Comparison of ENCODE assay signal across 8 cellular contexts in the genomic region with DNA sequence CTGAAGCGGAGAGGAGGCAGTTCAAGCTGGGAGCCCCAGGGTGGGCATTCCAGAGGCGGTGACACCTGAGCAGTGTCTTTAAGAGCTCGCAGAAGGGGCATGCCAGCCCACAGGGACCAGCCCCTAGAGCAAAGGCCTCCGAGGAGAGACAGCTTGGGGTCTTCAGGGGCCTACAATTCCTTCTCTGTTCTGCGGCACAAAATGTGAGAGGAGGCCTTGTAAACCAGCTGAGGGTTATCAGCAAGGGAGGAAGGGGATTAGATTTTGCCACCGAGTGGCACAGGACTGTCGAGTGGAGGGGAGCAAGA. TPM values are rescaled to one million over a fixed set of nuclear protein-coding genes. Genes with fewer than 3 reads are reported as not detected.
DNase-seq lines count a peak whose midpoint lies in the region; FAIRE-seq and TF ChIP-seq lines count a peak whose summit lies in the region.

No MANE protein-coding gene starts in this region.

- no peak for FAIRE-seq in astrocyte (lab: Jason Lieb, UNC)

- H3K27ac ChIP-seq in astrocyte (ENCODE audit: low read depth, low read length) (no peak overlapping the region), liver (ENCODE audit: low read depth in 1 of 2, low read length in 2 of 2) (peak overlapping the region; percentile 80 to 86), thyroid gland (peak overlapping the region; percentile 72 to 87 (median 76))

- H3K4me3 Mint-ChIP-seq in activated CD4-positive, alpha-beta T cell treated with anti-CD3 and anti-CD28 coated beads, Interleukin-2, amount 10 ng/mL, durations not matched to agents 7 days and 5 days = peak overlapping the region; percentile 90
- H3K4me3 Mint-ChIP-seq in astrocyte (ENCODE audit: unreplicated experiment) = peak overlapping the region; percentile 76

- no peaks in the 10 kb centered on the region for H3K9me3 Mint-ChIP-seq in activated CD4-positive, alpha-beta T cell treated with anti-CD3 and anti-CD28 coated beads, Interleukin-2, amount 10 ng/mL, durations not matched to agents 7 days and 5 days
- H3K9me3 Mint-ChIP-seq in astrocyte (ENCODE audit: unreplicated experiment) = no peaks in the 10 kb centered on the region

- H3K4me1 ChIP-seq in astrocyte (ENCODE audit: insufficient read depth, low read length) (peaks cover 16% of the 10 kb centered on the region), liver (ENCODE audit: control insufficient read depth in 4 of 4, insufficient read depth in 4 of 4, low read length in 3 of 4) (peaks cover 12 to 53% (median 49%) of the 10 kb centered on the region in 4 donors), thyroid gland (peaks cover 16 to 18% of the 10 kb centered on the region in 2 donors)

- POLR2A ChIA-PET in activated CD4-positive, alpha-beta T cell treated with anti-CD3 and anti-CD28 coated beads, Interleukin-2, amount 10 ng/mL, durations not matched to agents 7 days and 5 days (lab: Charles Lee) = interaction anchor here (1.3 to 2.0 kb wide), 2 partner anchors 9 to 18 kb away, joined by 3 to 8 read pairs; partner anchors contain the start of gene DCTN3

- H3K27me3 ChIP-seq in astrocyte (ENCODE audit: insufficient read depth, low read length) (no peaks in the 10 kb centered on the region), liver (ENCODE audit: control insufficient read depth in 4 of 4, insufficient read depth in 4 of 4, low read length in 3 of 4) (no peaks in the 10 kb centered on the region), thyroid gland (no peaks in the 10 kb centered on the region)

- H3K79me2 ChIP-seq in astrocyte (ENCODE audit: insufficient read depth, low read length) = peaks cover 25% of the 10 kb centered on the region

- peak overlapping the region; percentile 93 for H3K27ac Mint-ChIP-seq in activated CD4-positive, alpha-beta T cell treated with anti-CD3 and anti-CD28 coated beads, Interleukin-2, amount 10 ng/mL, durations not matched to agents 7 days and 5 days
- H3K27ac Mint-ChIP-seq in astrocyte (ENCODE audit: unreplicated experiment) = peak overlapping the region; percentile 66

- H3K27me3 Mint-ChIP-seq in activated CD4-positive, alpha-beta T cell treated with anti-CD3 and anti-CD28 coated beads, Interleukin-2, amount 10 ng/mL, durations not matched to agents 7 days and 5 days = no peaks in the 10 kb centered on the region
- no peaks in the 10 kb centered on the region for H3K27me3 Mint-ChIP-seq in astrocyte (ENCODE audit: low read depth, unreplicated experiment)

- H3K9ac ChIP-seq in astrocyte (ENCODE audit: low read length) = peak overlapping the region; percentile 83
- H3K9ac ChIP-seq in liver (ENCODE audit: low read depth in 1 of 2, low read length in 2 of 2) = peak overlapping the region; percentile 57 to 87

- H3K4me3 ChIP-seq in astrocyte (ENCODE audit: insufficient read depth, low read depth, low read length) (peak overlapping the region; percentile 76), liver (ENCODE audit: low read depth in 1 of 3, low read length in 3 of 3) (peak overlapping the region; percentile 73 to 85 (median 77)), thyroid gland (replicated peaks in 1 of 3) (peak overlapping the region; percentile 18 to 59 (median 23))

- intact Hi-C loops in thyroid gland (cut with DNase I) = loop anchor here (10.0 kb wide), 1 partner anchor 67 kb away; no protein-coding TSS in a partner anchor

- 11% methylated on average over 7 of the region's 7 CpGs for WGBS in liver
- 22 to 26% methylated on average over 6 to 7 of the region's 7 CpGs for WGBS in thyroid gland, 2 donors

- peak overlapping the region; percentile 99 for H2AFZ ChIP-seq in astrocyte (ENCODE audit: low read depth, low read length)

- H3K36me3 ChIP-seq in astrocyte (ENCODE audit: insufficient read depth, low read length) = no peaks in the 10 kb centered on the region
- H3K36me3 ChIP-seq in liver (ENCODE audit: control insufficient read depth in 4 of 4, insufficient read depth in 3 of 4, low read depth in 1 of 4, low read length in 3 of 4) = peaks cover 0 to 4% (median 2%) of the 10 kb centered on the region in 4 donors
- no peaks in the 10 kb centered on the region for H3K36me3 ChIP-seq in thyroid gland

- H3K4me2 ChIP-seq in astrocyte (ENCODE audit: low read length) = peak overlapping the region; percentile 99

- peaks cover 27% of the 10 kb centered on the region for H4K20me1 ChIP-seq in astrocyte (ENCODE audit: insufficient read depth, low read length)

- no peaks in the 10 kb centered on the region for H3K9me3 ChIP-seq in astrocyte (ENCODE audit: insufficient read depth, low read depth, low read length)
- no peaks in the 10 kb centered on the region for H3K9me3 ChIP-seq in liver (ENCODE audit: control insufficient read depth in 4 of 4, low read length in 3 of 4)
- no peaks in the 10 kb centered on the region for H3K9me3 ChIP-seq in thyroid gland

- no peak for DNase-seq in activated CD4-positive, alpha-beta T cell treated with anti-CD3 and anti-CD28 coated beads, Interleukin-2, amount 10 ng/mL, durations not matched to agents 7 days and 5 days
- DNase-seq in activated CD4-positive, alpha-beta T cell treated with anti-CD3 and anti-CD28 coated beads for 1 hour = no peak
- no peak for DNase-seq in astrocyte (ENCODE audit: low read depth)
- DNase-seq in thyroid gland = no peak
- no peak for DNase-seq in iPS-NIHi11 (ENCODE audit: low spot score)
- no peak for DNase-seq in GM13977 (ENCODE audit: low spot score)
- no peak for DNase-seq in HuH-7.5 (ENCODE audit: low spot score)

- peaks cover 39% of the 10 kb centered on the region for H3K4me1 Mint-ChIP-seq in activated CD4-positive, alpha-beta T cell treated with anti-CD3 and anti-CD28 coated beads, Interleukin-2, amount 10 ng/mL, durations not matched to agents 7 days and 5 days
- peaks cover 4% of the 10 kb centered on the region for H3K4me1 Mint-ChIP-seq in astrocyte (ENCODE audit: low read depth, unreplicated experiment)

- CTCF ChIA-PET in activated CD4-positive, alpha-beta T cell treated with anti-CD3 and anti-CD28 coated beads, Interleukin-2, amount 10 ng/mL, durations not matched to agents 7 days and 5 days (lab: Charles Lee) = interaction anchor here (0.6 to 7.5 kb wide), 10 partner anchors 9 to 63 kb away, joined by 3 to 82 read pairs (median 7); partner anchors contain the start of genes DCTN3, GALT and RPP25L

- peaks cover 15% of the 10 kb centered on the region for H3K36me3 Mint-ChIP-seq in activated CD4-positive, alpha-beta T cell treated with anti-CD3 and anti-CD28 coated beads, Interleukin-2, amount 10 ng/mL, durations not matched to agents 7 days and 5 days (ENCODE audit: low read depth)
- peaks cover 3% of the 10 kb centered on the region for H3K36me3 Mint-ChIP-seq in astrocyte (ENCODE audit: low read depth, unreplicated experiment)

- in situ Hi-C loops in GM13977 (cut with MboI; ENCODE audit: low pct_unique_long_range_greater_than_20kb, low sequenced_read_pairs, unreplicated experiment) = no loop called here

- TF ChIP-seq POLR2A in thyroid gland (IDR thresholded peaks at IDR 0.05) = no peak

- TF ChIP-seq CTCF in astrocyte (IDR thresholded peaks at IDR 0.05; ENCODE audit: insufficient read depth, low read depth, low read length) (no peak), liver (IDR thresholded peaks at IDR 0.05; ENCODE audit: low read depth, low read length, missing input control) (no peak), thyroid gland (IDR thresholded peaks at IDR 0.05) (no peak), GM13977 (IDR thresholded peaks at IDR 0.05; ENCODE audit: extremely low read depth, insufficient read depth, missing control alignments) (no peak)

- no peak for TF ChIP-seq RAD21 in liver (IDR thresholded peaks at IDR 0.05)

RNA-seq across cellular contexts. Expression of gene SIGMAR1, which starts 0.5 kb away (rescaled TPM):
- total RNA-seq in activated CD4-positive, alpha-beta T cell treated with anti-CD3 and anti-CD28 coated beads, Interleukin-2, amount 10 ng/mL, durations not matched to agents 7 days and 5 days = 10 to 100 TPM; 57.7 to 62.2 TPM
- total RNA-seq in astrocyte (73.2 and 81.3 TPM in 2 replicates), liver (100 to 1,000 TPM; 116 to 161 TPM), thyroid gland (10 to 100 TPM; 48.6 to 89.7 (median 76.6) TPM)
- polyA plus RNA-seq in liver = 100 to 1,000 TPM; 196 to 210 TPM

RNA-seq across cellular contexts. Expression of gene GALT, which starts 8.4 kb away (rescaled TPM):
- 100 to 1,000 TPM; 114 to 125 TPM for total RNA-seq in activated CD4-positive, alpha-beta T cell treated with anti-CD3 and anti-CD28 coated beads, Interleukin-2, amount 10 ng/mL, durations not matched to agents 7 days and 5 days
- total RNA-seq in astrocyte = 30.7 and 33.1 TPM in 2 replicates
- total RNA-seq in liver = 100 to 1,000 TPM in 1 of 2 donors, 10 to 100 TPM in 1; 58.6 to 161 TPM
- 100 to 1,000 TPM in 1 of 2 donors, 10 to 100 TPM in 1; 69.3 to 196 TPM for polyA plus RNA-seq in liver
- total RNA-seq in thyroid gland = 10 to 100 TPM; 48.7 to 76.5 (median 57.1) TPM

RNA-seq across cellular contexts. Expression of gene ARID3C, which starts 9.2 kb away (rescaled TPM):
- under 1 TPM; 0.46 to 0.69 TPM for total RNA-seq in activated CD4-positive, alpha-beta T cell treated with anti-CD3 and anti-CD28 coated beads, Interleukin-2, amount 10 ng/mL, durations not matched to agents 7 days and 5 days
- total RNA-seq in astrocyte (0.16 and 0.19 TPM in 2 replicates), liver (1 to 10 TPM; 2.2 to 2.6 TPM), thyroid gland (not detected)
- polyA plus RNA-seq in liver = 1 to 10 TPM in 1 of 2 donors, under 1 TPM in 1; 0.58 to 1.1 TPM

RNA-seq across cellular contexts. Expression of gene IL11RA, which starts 13.9 kb away (rescaled TPM):
- total RNA-seq in activated CD4-positive, alpha-beta T cell treated with anti-CD3 and anti-CD28 coated beads, Interleukin-2, amount 10 ng/mL, durations not matched to agents 7 days and 5 days = 10 to 100 TPM; 66.3 to 68.5 TPM
- total RNA-seq in astrocyte (22.2 and 28.0 TPM in 2 replicates), liver (10 to 100 TPM; 14.8 to 35.3 TPM), thyroid gland (10 to 100 TPM; 43.8 to 89.9 (median 56.5) TPM)
- 10 to 100 TPM in 1 of 2 donors, 1 to 10 TPM in 1; 10.0 to 14.7 TPM for polyA plus RNA-seq in liver

RNA-seq across cellular contexts. Expression of gene DCTN3, which starts 17.8 kb away (rescaled TPM):
- total RNA-seq in activated CD4-positive, alpha-beta T cell treated with anti-CD3 and anti-CD28 coated beads, Interleukin-2, amount 10 ng/mL, durations not matched to agents 7 days and 5 days = 100 to 1,000 TPM; 150 to 153 TPM
- total RNA-seq in astrocyte = 93.0 and 94.8 TPM in 2 replicates
- total RNA-seq in liver = 10 to 100 TPM; 24.9 to 51.9 TPM
- polyA plus RNA-seq in liver = 10 to 100 TPM; 44.6 to 48.7 TPM
- 100 to 1,000 TPM in 2 of 4 donors, 10 to 100 TPM in 2; 54.6 to 140 (median 89.2) TPM for total RNA-seq in thyroid gland

Comparison
In these comparisons a context has a peak if more than half of its experiments do, and no peak if none do; other contexts are left out.
1. H3K4me3 ChIP-seq: peak in every context shown above with its lines; median percentile 77 in liver; 76 in astrocyte; 23 in thyroid gland.